Comparison of ENCODE assay signal across 8 cellular contexts in the genomic region with DNA sequence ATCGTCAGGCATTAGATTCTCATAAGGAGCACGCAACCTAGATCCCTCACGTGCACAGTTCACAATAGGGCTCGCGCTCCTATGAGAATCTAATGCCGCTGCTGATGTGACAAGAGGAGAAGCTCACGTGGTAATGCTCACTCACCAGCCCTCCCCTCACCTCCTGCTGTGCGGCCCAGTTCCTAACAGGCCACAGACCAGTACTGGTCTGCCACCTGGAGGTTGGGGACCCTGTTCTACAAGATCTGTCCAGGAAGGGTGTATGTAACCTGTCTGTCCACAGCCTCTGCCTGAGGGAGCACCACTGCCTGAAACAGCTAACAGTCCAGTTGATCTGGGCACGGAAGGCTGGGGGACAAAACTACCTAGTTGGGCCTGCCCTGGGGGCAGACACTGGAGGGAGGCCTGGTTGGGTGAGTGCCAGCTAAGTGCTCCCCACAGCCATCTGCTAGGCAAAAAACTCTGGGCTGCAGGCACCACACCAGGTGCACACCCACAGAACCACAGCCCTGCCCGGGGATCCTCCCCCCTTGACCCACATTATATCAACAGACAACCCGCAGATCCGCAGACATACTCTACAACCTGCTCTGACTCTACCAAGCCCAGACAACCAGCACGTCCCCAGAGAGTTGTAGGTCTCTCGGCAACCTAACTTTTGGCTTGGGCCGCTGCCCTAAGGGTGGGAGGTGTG.
A peak's percentile ranks its signal among the peaks of the same experiment; 100 is the strongest.
DNase-seq lines count a peak whose midpoint lies in the region; ATAC-seq and TF ChIP-seq lines count a peak whose summit lies in the region.
"Not testable (repeated sequence)": the region's sequence is repeated elsewhere in the genome, so short reads cannot be mapped to it uniquely, and the experiment has no call there.

No MANE protein-coding gene starts in this region.

- not testable (repeated sequence) for H3K9me2 ChIP-seq in Karpas-422 (replicated peaks; ENCODE audit: insufficient read depth, low read length)

- not testable (repeated sequence) for H3K9me3 ChIP-seq in Karpas-422 (ENCODE audit: low read length); SJCRH30 (replicated peaks)

- H3K4me3 Mint-ChIP-seq in activated T-helper 17 cell treated with anti-CD3 and anti-CD28 coated beads, Interleukin-2, amount 50 U/mL, for 72 hours = peak overlapping the region; percentile 61
- H3K4me3 Mint-ChIP-seq in natural killer cell = peak overlapping the region; percentile 61

- not testable (repeated sequence) for H3K9ac ChIP-seq in Karpas-422 (ENCODE audit: low read length)

- H3K27me3 Mint-ChIP-seq in activated T-helper 17 cell treated with anti-CD3 and anti-CD28 coated beads, Interleukin-2, amount 50 U/mL, for 72 hours; natural killer cell (ENCODE audit: low read depth in 2 of 2): not testable (repeated sequence)

- not testable (repeated sequence) for H3K4me1 Mint-ChIP-seq in activated T-helper 17 cell treated with anti-CD3 and anti-CD28 coated beads, Interleukin-2, amount 50 U/mL, for 72 hours
- peaks cover 10 to 12% of the 10 kb centered on the region in 2 donors for H3K4me1 Mint-ChIP-seq in natural killer cell

- not testable (repeated sequence) for H3K36me3 Mint-ChIP-seq in activated T-helper 17 cell treated with anti-CD3 and anti-CD28 coated beads, Interleukin-2, amount 50 U/mL, for 72 hours (ENCODE audit: low read depth); natural killer cell

- peak overlapping the region; percentile 61 for H3K27ac Mint-ChIP-seq in activated T-helper 17 cell treated with anti-CD3 and anti-CD28 coated beads, Interleukin-2, amount 50 U/mL, for 72 hours
- peak overlapping the region; percentile 7 to 65 for H3K27ac Mint-ChIP-seq in natural killer cell

- not testable (repeated sequence) for H2AFZ ChIP-seq in Karpas-422 (ENCODE audit: low read length)

- H3K79me2 ChIP-seq in Karpas-422 (ENCODE audit: low read length) = not testable (repeated sequence)

- H3K9me3 Mint-ChIP-seq in activated T-helper 17 cell treated with anti-CD3 and anti-CD28 coated beads, Interleukin-2, amount 50 U/mL, for 72 hours; natural killer cell: not testable (repeated sequence)

- peak overlapping the region; percentile 22; the same call in 1 of the 2 replicates for H3K4me3 ChIP-seq in Karpas-422 (ENCODE audit: low read length)
- peak overlapping the region; percentile 30 for H3K4me3 ChIP-seq in SJCRH30

- H3K4me1 ChIP-seq in Karpas-422 (ENCODE audit: low read length) = not testable (repeated sequence)
- peaks cover 18% of the 10 kb centered on the region for H3K4me1 ChIP-seq in SJCRH30

- H3K27me3 ChIP-seq in Karpas-422 (ENCODE audit: low read length); SJCRH30: not testable (repeated sequence)

- H3K27ac ChIP-seq in Karpas-422 (ENCODE audit: low read length); SJCRH30: not testable (repeated sequence)

- ATAC-seq in GM18517 (IDR thresholded peaks at IDR 0.05; ENCODE audit: unreplicated experiment) = peak; percentile 70
- ATAC-seq in HG02678 (IDR thresholded peaks at IDR 0.05; ENCODE audit: unreplicated experiment) = peak; percentile 81
- ATAC-seq in activated T-helper 17 cell treated with anti-CD3 and anti-CD28 coated beads, Interleukin-2, amount 50 U/mL, for 72 hours (replicated peaks) = peak; percentile 81
- ATAC-seq in Right ventricle myocardium inferior = peak; percentile 56
- ATAC-seq in natural killer cell = peak; percentile 66 to 80 (median 69)

- TF ChIP-seq CTCF in natural killer cell (IDR thresholded peaks at IDR 0.05) = not testable (repeated sequence)

- intact Hi-C loops in Right ventricle myocardium inferior (cut with DNase I); natural killer cell (cut with micrococcal nuclease): not testable (repeated sequence)

- H4K20me1 ChIP-seq in Karpas-422 (ENCODE audit: insufficient read depth, low read depth, low read length) = not testable (repeated sequence)

- not testable (repeated sequence) for H3K36me3 ChIP-seq in Karpas-422 (ENCODE audit: insufficient read depth, low read length); SJCRH30

- peak overlapping the region; percentile 40 for H3K4me2 ChIP-seq in Karpas-422 (ENCODE audit: low read depth, low read length, poor library complexity, severe bottlenecking)

- peak; percentile 1 for DNase-seq in A172 (ENCODE audit: low spot score)
- DNase-seq in Karpas-422 = peak; percentile 39
- DNase-seq in SJCRH30 = peak; percentile 73
- not testable (repeated sequence) for DNase-seq in Right ventricle myocardium inferior (ENCODE audit: missing footprints)
- DNase-seq in natural killer cell = peak; percentile 23
